8 cellular contexts compared by ENCODE assay signal in genomic region chr2:75098856-75099255, GRCh38.
DNase-seq lines count a peak whose midpoint lies in the region; ATAC-seq and TF ChIP-seq lines count a peak whose summit lies in the region.

No MANE protein-coding gene starts in this region.

- POLR2A ChIA-PET in activated CD4-positive, alpha-beta T cell treated with anti-CD3 and anti-CD28 coated beads for 36 hours (lab: Charles Lee) = no interaction called here

- CTCF ChIA-PET in activated CD4-positive, alpha-beta T cell treated with anti-CD3 and anti-CD28 coated beads for 36 hours (lab: Charles Lee) = interaction anchor here (0.7 kb wide), 1 partner anchor 100 kb away, joined by 6 read pairs; the partner anchor contains the start of gene TACR1

- no peaks in the 10 kb centered on the region for H3K36me3 ChIP-seq in smooth muscle cell (ENCODE audit: low read depth)

- intact Hi-C loops in activated CD4-positive, alpha-beta T cell treated with anti-CD3 and anti-CD28 coated beads for 36 hours (cut with DNase I, micrococcal nuclease) = no loop called here

- H3K4me3 Mint-ChIP-seq in activated CD4-positive, alpha-beta T cell treated with anti-CD3 and anti-CD28 coated beads for 36 hours = no peak overlapping the region

- H3K9me3 Mint-ChIP-seq in activated CD4-positive, alpha-beta T cell treated with anti-CD3 and anti-CD28 coated beads for 36 hours (ENCODE audit: low read depth) = no peaks in the 10 kb centered on the region

- ATAC-seq in activated CD4-positive, alpha-beta T cell treated with anti-CD3 and anti-CD28 coated beads for 36 hours = no peak
- no peak for ATAC-seq in GM21360 (IDR thresholded peaks at IDR 0.05; ENCODE audit: unreplicated experiment)

- H2AFZ ChIP-seq in smooth muscle cell (ENCODE audit: low read depth) = no peak overlapping the region

- peaks cover 3% of the 10 kb centered on the region for H3K4me1 ChIP-seq in smooth muscle cell (ENCODE audit: low read depth)

- H3K4me1 Mint-ChIP-seq in activated CD4-positive, alpha-beta T cell treated with anti-CD3 and anti-CD28 coated beads for 36 hours = no peaks in the 10 kb centered on the region

- peak; percentile 7 for DNase-seq in activated CD4-positive, alpha-beta T cell treated with anti-CD3 and anti-CD28 coated beads for 36 hours
- DNase-seq in activated CD4-positive, alpha-beta T cell treated with anti-CD3 and anti-CD28 coated beads for 1 hour = no peak
- DNase-seq in NCI-H2227 (lab: John Stamatoyannopoulos, UW; ENCODE audit: unreplicated experiment) = peak; percentile 18
- DNase-seq in dermis microvascular lymphatic vessel endothelial cell (ENCODE audit: low read depth in 2 of 2) = peak; percentile 9
- no peak for DNase-seq in smooth muscle cell (lab: John Stamatoyannopoulos, UW; ENCODE audit: unreplicated experiment)
- DNase-seq in activated CD4-positive, alpha-beta T cell treated with anti-CD3 and anti-CD28 coated beads, Interleukin-2, amount 50 U/mL, for 48 hours = no peak
- no peak for DNase-seq in effector CD8-positive, alpha-beta T cell (lab: John Stamatoyannopoulos, UW)

- no peak overlapping the region for H3K4me3 ChIP-seq in smooth muscle cell

- peak overlapping the region; percentile 54 for H3K4me2 ChIP-seq in smooth muscle cell

- no peak overlapping the region for H3K27ac Mint-ChIP-seq in activated CD4-positive, alpha-beta T cell treated with anti-CD3 and anti-CD28 coated beads for 36 hours

- no peaks in the 10 kb centered on the region for H3K27me3 Mint-ChIP-seq in activated CD4-positive, alpha-beta T cell treated with anti-CD3 and anti-CD28 coated beads for 36 hours

- no peak overlapping the region for H3K9ac ChIP-seq in smooth muscle cell (ENCODE audit: low read depth)

- H3K79me2 ChIP-seq in smooth muscle cell (ENCODE audit: low read depth) = no peaks in the 10 kb centered on the region

- H3K9me3 ChIP-seq in smooth muscle cell (replicated peaks; ENCODE audit: low read depth) = no peaks in the 10 kb centered on the region

- WGBS in smooth muscle cell (ENCODE audit: low lambda C conversion rate) = 39% methylated on average over 2 of the region's 2 CpGs

- H3K27ac ChIP-seq in smooth muscle cell (ENCODE audit: low read depth) = peak overlapping the region; percentile 79

- peak; percentile 38 for TF ChIP-seq CTCF in smooth muscle cell (IDR thresholded peaks at IDR 0.05; ENCODE audit: borderline replicate concordance, insufficient read depth, poor library complexity, severe bottlenecking)

- no peaks in the 10 kb centered on the region for H4K20me1 ChIP-seq in smooth muscle cell (ENCODE audit: low read depth)

- no peaks in the 10 kb centered on the region for H3K27me3 ChIP-seq in smooth muscle cell (ENCODE audit: low read depth)

- peaks cover 4% of the 10 kb centered on the region for H3K36me3 Mint-ChIP-seq in activated CD4-positive, alpha-beta T cell treated with anti-CD3 and anti-CD28 coated beads for 36 hours (ENCODE audit: low read depth)

- H3F3A ChIP-seq in smooth muscle cell (ENCODE audit: low read depth) = peaks cover 12% of the 10 kb centered on the region

Comparison
In these comparisons a context has a peak if more than half of its experiments do, and no peak if none do; other contexts are left out.
1. DNase-seq: peak in activated CD4-positive, alpha-beta T cell treated with anti-CD3 and anti-CD28 coated beads for 36 hours (single experiment), NCI-H2227 (single experiment) and dermis microvascular lymphatic vessel endothelial cell (2 of 2); none in activated CD4-positive, alpha-beta T cell treated with anti-CD3 and anti-CD28 coated beads for 1 hour (single experiment), smooth muscle cell (single experiment), activated CD4-positive, alpha-beta T cell treated with anti-CD3 and anti-CD28 coated beads, Interleukin-2, amount 50 U/mL, for 48 hours (0 of 2) and effector CD8-positive, alpha-beta T cell (single experiment).